31 cellular contexts compared by ENCODE assay signal in the genomic region with DNA sequence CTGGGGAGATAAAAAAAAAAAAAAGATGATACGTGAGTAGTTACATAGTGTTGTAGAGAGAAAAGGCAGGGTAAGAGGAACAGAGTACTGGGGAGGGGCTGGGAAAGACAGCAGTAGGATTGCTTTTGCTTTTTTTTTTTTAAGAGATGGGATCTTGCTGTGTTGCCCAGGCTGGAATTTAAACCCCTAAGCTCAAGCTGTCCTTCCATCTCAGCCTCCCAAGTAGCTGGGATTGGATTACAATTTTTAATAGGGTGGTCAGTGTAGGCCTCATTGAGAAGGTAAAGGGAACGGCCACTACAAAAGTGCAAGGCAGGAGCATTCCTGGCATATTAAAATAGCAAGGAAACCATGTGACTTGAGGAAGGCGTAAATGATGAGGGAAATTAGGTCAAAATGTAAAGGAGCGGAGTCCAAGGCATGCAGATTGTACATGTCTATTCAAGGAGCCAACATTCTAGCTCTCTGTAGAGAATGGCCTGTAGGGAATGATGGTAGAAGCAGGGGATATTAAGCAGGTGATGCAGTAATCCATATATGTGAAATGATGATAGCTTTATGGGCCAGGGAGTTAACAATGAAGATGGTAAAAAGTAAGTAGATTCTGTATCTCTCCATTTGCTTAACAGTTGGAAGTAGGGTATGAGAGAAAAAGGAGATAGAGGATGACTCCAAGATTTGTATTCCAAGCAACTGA. TPM values are rescaled to one million over a fixed set of nuclear protein-coding genes. Genes with fewer than 3 reads are reported as not detected.
DNase-seq lines count a peak whose midpoint lies in the region; ATAC-seq, FAIRE-seq and TF ChIP-seq lines count a peak whose summit lies in the region.
"Had no signal": no experiment of that assay in that cellular context is flagged by ENCODE, and none has a peak within 500 bp of the region (broad histone marks: within the 10 kb centered on the region; RNA-seq: fewer than 3 reads in every experiment).

No MANE protein-coding gene starts in this region.

- H3K9me1 ChIP-seq in K562 (ENCODE audit: control insufficient read depth, insufficient read depth, low read length): no peaks in the 10 kb centered on the region

- H3K4me1 ChIP-seq in GM23338 (ENCODE audit: insufficient read depth): 0 out of 2 replicates have a peak, but pooled peaks cover 4% of the 10 kb centered on the region
- no peaks in the 10 kb centered on the region for H3K4me1 ChIP-seq in K562 (replicated peaks in 1 of 2; ENCODE audit: control insufficient read depth in 2 of 2, insufficient read depth in 2 of 2, low read length in 2 of 2)
- H3K4me1 ChIP-seq in aorta (ENCODE audit: control insufficient read depth in 1 of 2, insufficient read depth in 2 of 2, low read length in 2 of 2): no peaks in the 10 kb centered on the region
- H3K4me1 ChIP-seq: BLaER1, upper lobe of right lung had no signal

- H3K27ac ChIP-seq in GM23338 (ENCODE audit: low read depth): 0 out of 2 replicates have a peak overlapping the region, but pooled peaks have one; percentile 33
- H3K27ac ChIP-seq in K562 (ENCODE audit: extremely low read depth, low read depth, low read length): no peak overlapping the region
- H3K27ac ChIP-seq in aorta (ENCODE audit: low read depth in 1 of 2, low read length in 2 of 2): no peak overlapping the region
- H3K27ac ChIP-seq: BLaER1, neutrophil, RWPE1, SK-N-MC, upper lobe of right lung had no signal

- 92% methylated on average over 3 of the region's 4 CpGs for WGBS in K562 (ENCODE audit: insufficient coverage, low coverage, missing lambda C conversion rate)
- 87 to 94% methylated on average over 4 of the region's 4 CpGs for WGBS in aorta, 2 donors

- no peak for FAIRE-seq in K562 (lab: Jason Lieb, UNC)
- FAIRE-seq: GM19239, small intestine had no signal

- POLR2A ChIA-PET in K562 (lab: Yijun Ruan, JAX): interaction anchor here (0.6 kb wide), 1 partner anchor 33 kb away, joined by 3 read pairs; no protein-coding TSS in a partner anchor

- no peaks in the 10 kb centered on the region for H3F3A ChIP-seq in GM23338 (replicated peaks; ENCODE audit: low read depth)

- ATAC-seq in GM23338: no peak
- ATAC-seq in K562: no peak
- no peak for ATAC-seq in aorta (ENCODE audit: low FRiP score)
- no peak for ATAC-seq in HG02973 (IDR thresholded peaks at IDR 0.05; ENCODE audit: unreplicated experiment)
- ATAC-seq: upper lobe of right lung had no signal

- H3K79me2 ChIP-seq in GM23338 (replicated peaks; ENCODE audit: insufficient read depth): peaks cover 99% of the 10 kb centered on the region
- peaks cover 17% of the 10 kb centered on the region for H3K79me2 ChIP-seq in K562 (ENCODE audit: control insufficient read depth, insufficient read depth, low read length)

- BruUV-seq in K562 (replicated peaks; lab: Mats Ljungman, UMichigan): no TSS peak

- no peaks in the 10 kb centered on the region for H3K36me3 ChIP-seq in GM23338 (ENCODE audit: insufficient read depth)
- no peaks in the 10 kb centered on the region; the same call in 2 of the 3 replicates for H3K36me3 ChIP-seq in K562 (ENCODE audit: control insufficient read depth, insufficient read depth, low read length)
- no peaks in the 10 kb centered on the region for H3K36me3 ChIP-seq in aorta (ENCODE audit: control insufficient read depth in 1 of 2, insufficient read depth in 2 of 2, low read length in 1 of 2)
- H3K36me3 ChIP-seq: neutrophil, upper lobe of right lung had no signal

- H3K9me2 ChIP-seq in GM23338 (ENCODE audit: insufficient read depth): no peaks in the 10 kb centered on the region

- H3K4me1 Mint-ChIP-seq in GM23338 (peaks cover 2% of the 10 kb centered on the region; the same call in 1 of the 3 replicates), nephron progenitor cell (no peaks in the 10 kb centered on the region)
- H3K4me1 Mint-ChIP-seq in T-helper 2 cell treated with Interferon-gamma antibody and Interleukin-4, amounts not matched to agents 5 μg/mL and 100 μg/mL, for 36 hours (ENCODE audit: low read depth): peaks cover 4% of the 10 kb centered on the region
- H3K4me1 Mint-ChIP-seq: H9 had no signal

- no peak overlapping the region for H3K9ac ChIP-seq in K562 (ENCODE audit: insufficient read depth in 1 of 2, low read depth in 2 of 2, low read length in 2 of 2)
- H3K9ac ChIP-seq: BLaER1 had no signal

- H4K20me1 ChIP-seq in GM23338 (replicated peaks; ENCODE audit: insufficient read depth) (peaks cover 5% of the 10 kb centered on the region; the same call in 1 of the 2 replicates), K562 (replicated peaks; ENCODE audit: control insufficient read depth, insufficient read depth, low read length) (no peaks in the 10 kb centered on the region)

- H3K27me3 ChIP-seq in GM23338 (ENCODE audit: insufficient read depth) (no peaks in the 10 kb centered on the region), K562 (ENCODE audit: control insufficient read depth in 2 of 2, insufficient read depth in 2 of 2, low read length in 2 of 2) (no peaks in the 10 kb centered on the region), aorta (ENCODE audit: control insufficient read depth in 1 of 2, insufficient read depth in 2 of 2, low read length in 1 of 2) (no peaks in the 10 kb centered on the region)
- H3K27me3 ChIP-seq: BLaER1, neutrophil, upper lobe of right lung had no signal

- TF ChIP-seq RAD21 in K562 (CRISPR knock-in tag; conservative IDR thresholded peaks at IDR 0.05 in 1 of 2, IDR thresholded peaks at IDR 0.05 in 1 of 2): no peak

- CTCF ChIA-PET in K562 (lab: Yijun Ruan, JAX; ENCODE audit: low intra/inter-chr PET ratio): no interaction called here

- H3K27ac Mint-ChIP-seq in GM23338: no peak overlapping the region
- H3K27ac Mint-ChIP-seq in nephron progenitor cell: peak overlapping the region; percentile 76
- H3K27ac Mint-ChIP-seq in T-helper 2 cell treated with Interferon-gamma antibody and Interleukin-4, amounts not matched to agents 5 μg/mL and 100 μg/mL, for 36 hours: no peak overlapping the region
- H3K27ac Mint-ChIP-seq: activated naive CD8-positive, alpha-beta T cell treated with anti-CD3 and anti-CD28 coated beads, Interleukin-2, amount 10 ng/mL, durations not matched to agents 7 days and 5 days had no signal

- intact Hi-C loops in K562 (cut with micrococcal nuclease) (no loop called here), aorta (cut with DNase I) (no loop called here)

- no peak for TF ChIP-seq EP300 in K562 (IDR thresholded peaks at IDR 0.05; ENCODE audit: low read length)

- H3K36me3 Mint-ChIP-seq in GM23338 (ENCODE audit: low read depth): peaks cover 18% of the 10 kb centered on the region
- peaks cover 70% of the 10 kb centered on the region for H3K36me3 Mint-ChIP-seq in nephron progenitor cell (ENCODE audit: low read depth)
- H3K36me3 Mint-ChIP-seq in T-helper 2 cell treated with Interferon-gamma antibody and Interleukin-4, amounts not matched to agents 5 μg/mL and 100 μg/mL, for 36 hours (ENCODE audit: low read depth): peaks cover 7% of the 10 kb centered on the region

- TF ChIP-seq CTCF in GM23338 (conservative IDR thresholded peaks at IDR 0.05; ENCODE audit: low read depth in 2 of 2) (no peak), K562 (IDR thresholded peaks at IDR 0.05 in 2 of 3, conservative IDR thresholded peaks at IDR 0.05 in 1 of 3; ENCODE audit: insufficient read depth in 2 of 3, low read depth in 1 of 3, low read length in 3 of 3) (no peak), nephron progenitor cell (IDR thresholded peaks at IDR 0.05) (no peak)

- H3K9me3 ChIP-seq in K562 (replicated peaks; ENCODE audit: control insufficient read depth, insufficient read depth, low read depth, low read length): no peaks in the 10 kb centered on the region
- no peaks in the 10 kb centered on the region for H3K9me3 ChIP-seq in aorta (ENCODE audit: control insufficient read depth, low read length)
- H3K9me3 ChIP-seq: neutrophil, upper lobe of right lung had no signal

- no peak overlapping the region for H2AFZ ChIP-seq in GM23338
- H2AFZ ChIP-seq in K562 (ENCODE audit: low read depth, low read length): no peak overlapping the region

- TF ChIP-seq POLR2A in K562 (conservative IDR thresholded peaks at IDR 0.05): no peak

- DNase-seq in AG08395 (ENCODE audit: low spot score): peak; percentile 18
- no peak for DNase-seq in GM23338 (ENCODE audit: low spot score)
- no peak for DNase-seq in K562 (ENCODE audit: extremely low read depth in 1 of 4, low spot score in 3 of 4)
- DNase-seq in nephron progenitor cell: no peak
- DNase-seq in aorta: no peak
- no peak for DNase-seq in CD1c-positive myeloid dendritic cell (ENCODE audit: extremely low spot score)
- DNase-seq in T-helper 2 cell treated with Interferon-gamma antibody and Interleukin-4, amounts not matched to agents 5 μg/mL and 100 μg/mL, for 36 hours (ENCODE audit: low spot score): no peak
- DNase-seq: ACHN; activated CD4-positive, alpha-beta T cell treated with anti-CD3 and anti-CD28 coated beads for 4 hours; activated CD8-positive, alpha-beta memory T cell treated with anti-CD3 and anti-CD28 coated beads for 24 hours; activated effector memory CD4-positive, alpha-beta T cell treated with anti-CD3 and anti-CD28 coated beads, Interleukin-2, amount 50 U/mL, for 16 hours; activated naive CD8-positive, alpha-beta T cell treated with anti-CD3 and anti-CD28 coated beads, Interleukin-2, amount 10 ng/mL, durations not matched to agents 7 days and 5 days; COR-L47; DMS79 treated with DMSO at 0.1 percent for 48 hours; effector CD4-positive, alpha-beta T cell; H9; head of caudate nucleus; KBM-7; NCI-H1105; NCI-H1930; NCI-H69; small intestine; stimulated activated CD4-positive, alpha-beta T cell treated with anti-CD3 and anti-CD28 coated beads, Interleukin-2, amount 100 ng/mL, for 24 hours; upper lobe of right lung had no signal

- in situ Hi-C loops in K562 (cut with MboI): no loop called here

- H3K27me3 Mint-ChIP-seq in GM23338 (ENCODE audit: insufficient read depth, low read depth, poor library complexity): no peaks in the 10 kb centered on the region
- peaks cover 2% of the 10 kb centered on the region for H3K27me3 Mint-ChIP-seq in nephron progenitor cell (ENCODE audit: low read depth, poor library complexity)
- H3K27me3 Mint-ChIP-seq in T-helper 2 cell treated with Interferon-gamma antibody and Interleukin-4, amounts not matched to agents 5 μg/mL and 100 μg/mL, for 36 hours (ENCODE audit: low read depth): no peaks in the 10 kb centered on the region
- H3K27me3 Mint-ChIP-seq: activated naive CD8-positive, alpha-beta T cell treated with anti-CD3 and anti-CD28 coated beads, Interleukin-2, amount 10 ng/mL, durations not matched to agents 7 days and 5 days had no signal

- no peaks in the 10 kb centered on the region for H3K9me3 Mint-ChIP-seq in GM23338
- H3K9me3 Mint-ChIP-seq in nephron progenitor cell: peaks cover 34% of the 10 kb centered on the region
- no peaks in the 10 kb centered on the region for H3K9me3 Mint-ChIP-seq in T-helper 2 cell treated with Interferon-gamma antibody and Interleukin-4, amounts not matched to agents 5 μg/mL and 100 μg/mL, for 36 hours
- H3K9me3 Mint-ChIP-seq: activated naive CD8-positive, alpha-beta T cell treated with anti-CD3 and anti-CD28 coated beads, Interleukin-2, amount 10 ng/mL, durations not matched to agents 7 days and 5 days; H9 had no signal

- H3K4me2 ChIP-seq in GM23338: no peak overlapping the region
- no peak overlapping the region for H3K4me2 ChIP-seq in K562 (ENCODE audit: insufficient read depth, low read length)
- H3K4me2 ChIP-seq: BLaER1 had no signal

- H3K4me3 Mint-ChIP-seq in GM23338: no peak overlapping the region
- no peak overlapping the region for H3K4me3 Mint-ChIP-seq in nephron progenitor cell
- no peak overlapping the region for H3K4me3 Mint-ChIP-seq in T-helper 2 cell treated with Interferon-gamma antibody and Interleukin-4, amounts not matched to agents 5 μg/mL and 100 μg/mL, for 36 hours
- H3K4me3 Mint-ChIP-seq: activated naive CD8-positive, alpha-beta T cell treated with anti-CD3 and anti-CD28 coated beads, Interleukin-2, amount 10 ng/mL, durations not matched to agents 7 days and 5 days; H9 had no signal

- H3K4me3 ChIP-seq in GM23338 (no peak overlapping the region), K562 (no peak overlapping the region), aorta (ENCODE audit: low read length in 2 of 2) (no peak overlapping the region)
- H3K4me3 ChIP-seq: BLaER1, lung, SK-N-MC, upper lobe of right lung had no signal

RNA-seq across cellular contexts. Expression of gene ARHGAP5, which starts 33.2 kb away (rescaled TPM):
- total RNA-seq in GM23338 (2014; rRNA removed; shearing (Covaris generic)): 68.7 and 72.6 TPM in 2 replicates
- polyA plus RNA-seq in GM23338 (2016; fragmentation: Nextera tagmentation; extraction: Ambion mirVana) (22.1 and 22.3 TPM in 2 replicates), K562 (2011; rRNA removed) (10.4 and 12.7 TPM in 2 replicates), K562 (2014; fragmentation: Illumina TruSeq; extraction: Trizol) (9.6 and 12.1 TPM in 2 replicates), K562 (2014; fragmentation: Nextera tagmentation; extraction: Ambion mirVana) (1 to 10 TPM; 3.1 to 4.4 TPM), K562 (2014; rRNA removed) (6.2 and 7.6 TPM in 2 replicates), aorta (10 to 100 TPM; 20.7 to 22.5 TPM)
- 4.8 and 32.4 TPM in 2 replicates for total RNA-seq in K562 (2011; cell fraction: chromatin; rRNA removed; ENCODE audit: low replicate concordance)
- total RNA-seq in K562 (2011; cell fraction: nucleolus; rRNA removed): 2.0 and 4.3 TPM in 2 replicates
- 8.2 and 10.0 TPM in 2 replicates for total RNA-seq in K562 (2011; cell fraction: nucleoplasm; rRNA removed)
- total RNA-seq in K562 (2014; rRNA removed) (10.2 and 10.4 TPM in 2 replicates), K562 (2014; rRNA removed; fragmentation: Illumina TruSeq; extraction: Trizol) (21.8 and 27.3 TPM in 2 replicates), K562 (2015; rRNA removed; fragmentation: Illumina TruSeq; extraction: Trizol) (21.1 and 21.2 TPM in 2 replicates), K562 (2021) (20.8 and 21.5 TPM in 2 replicates), aorta (100 to 1,000 TPM; 114 to 120 TPM)
- polyA plus RNA-seq in K562 (2011; cell fraction: cytosol; rRNA removed): 1.4 and 3.6 TPM in 2 replicates
- 3.0 and 4.7 TPM in 2 replicates for polyA plus RNA-seq in K562 (2011; cell fraction: nucleus; rRNA removed)
- polyA plus RNA-seq in K562 (2012): 9.6 and 11.4 TPM in 2 replicates
- polyA minus RNA-seq in K562 (2011; rRNA and poly(A)+ RNA removed): 47.5 and 58.8 TPM in 2 replicates
- 13.1 and 19.8 TPM in 2 replicates for polyA minus RNA-seq in K562 (2011; cell fraction: cytosol; rRNA and poly(A)+ RNA removed)
- 8.8 and 18.4 TPM in 2 replicates for polyA minus RNA-seq in K562 (2011; cell fraction: nucleus; rRNA and poly(A)+ RNA removed)
